ENCODE assay signal across 8 cellular contexts in the genomic region with DNA sequence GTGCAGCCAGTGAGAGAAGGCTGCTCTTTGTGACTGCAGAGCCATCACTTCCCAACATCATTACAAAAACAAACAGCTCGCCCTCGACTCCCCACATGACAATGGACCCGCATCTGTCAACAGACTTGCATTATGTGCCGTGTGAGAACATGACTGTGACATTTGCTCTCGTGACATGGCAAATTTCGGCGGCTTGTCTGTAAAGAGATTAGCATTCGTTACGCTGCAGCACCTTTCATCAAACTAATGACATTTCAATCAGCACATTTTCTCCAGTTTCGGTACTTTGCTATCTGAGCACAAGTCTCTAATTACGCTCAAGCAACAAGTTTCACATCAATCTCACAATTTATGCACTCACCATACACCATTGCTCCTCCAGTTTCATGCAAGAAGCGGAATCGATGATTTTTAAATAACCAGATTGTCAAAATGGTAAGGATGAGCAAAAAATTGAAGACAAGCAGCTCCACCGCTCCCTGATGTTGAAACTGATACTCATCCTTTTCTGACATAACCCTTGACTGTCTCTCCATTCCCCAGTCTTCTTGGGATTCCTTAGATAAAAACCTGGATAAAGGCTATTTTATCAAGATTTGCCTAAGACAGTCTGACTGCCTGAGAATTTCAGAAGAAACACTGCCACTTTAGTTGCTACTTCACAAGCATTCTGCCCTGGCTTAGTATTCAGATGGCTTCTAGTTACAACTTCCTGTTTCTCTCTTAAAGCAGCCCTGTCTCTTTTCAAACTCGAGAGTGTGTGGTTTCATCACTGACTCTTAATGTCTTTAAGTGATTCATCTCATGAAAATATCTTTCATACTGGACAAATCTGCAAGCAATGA. TPM values are rescaled to one million over a fixed set of nuclear protein-coding genes. Genes with fewer than 3 reads are reported as not detected.
DNase-seq lines count a peak whose midpoint lies in the region; ATAC-seq, FAIRE-seq and TF ChIP-seq lines count a peak whose summit lies in the region.

A gene (minus strand): TSS at position 682 of the 845 bp plus-strand sequence. CDS start 146 bp downstream, at position 536.

- CTCF ChIA-PET in mammary epithelial cell (lab: Charles Lee; ENCODE audit: low non-redundant PET), result interaction anchor here (0.7 kb wide), 1 partner anchor 72 kb away, joined by 4 read pairs; no protein-coding TSS in a partner anchor

- BruUV-seq in mammary epithelial cell (replicated peaks; lab: Mats Ljungman, UMichigan), result TSS peak; percentile 15

- H3K27me3 ChIP-seq in mammary epithelial cell (ENCODE audit: insufficient read depth, low read length) (no peaks in the 10 kb centered on the region), gastrocnemius medialis (no peaks in the 10 kb centered on the region)

- under 1% methylated on average over 14 of the region's 15 CpGs for WGBS in mammary epithelial cell (ENCODE audit: low coverage, missing lambda C conversion rate)

- H3K9ac ChIP-seq in mammary epithelial cell (ENCODE audit: insufficient read depth, low read length), result peak within 1 kb of the TSS; percentile 90

- peaks cover 33% of the 10 kb centered on the region for H3K4me1 ChIP-seq in mammary epithelial cell (ENCODE audit: insufficient read depth, low read length)
- peaks cover 20 to 34% of the 10 kb centered on the region in 2 donors for H3K4me1 ChIP-seq in gastrocnemius medialis

- FAIRE-seq in GM12891 (lab: Jason Lieb, UNC), result peak; percentile 92

- H3K27ac ChIP-seq in mammary epithelial cell (ENCODE audit: insufficient read depth, low read depth, low read length), result peak within 1 kb of the TSS; percentile 70
- peak within 1 kb of the TSS; percentile 3 to 68 (median 62) for H3K27ac ChIP-seq in gastrocnemius medialis

- no peaks in the 10 kb centered on the region for H4K20me1 ChIP-seq in mammary epithelial cell (ENCODE audit: insufficient read depth, low read length)

- ATAC-seq in GM21723 (IDR thresholded peaks at IDR 0.05; ENCODE audit: unreplicated experiment) (peak; percentile 92), gastrocnemius medialis (peak; percentile 89 to 90)

- dilution Hi-C loops in mammary epithelial cell (cut with HindIII; ENCODE audit: low sequenced_read_pairs), result no loop called here

- H3K79me2 ChIP-seq in mammary epithelial cell (ENCODE audit: insufficient read depth, low read length), result peaks cover 4% of the 10 kb centered on the region

- in situ Hi-C loops in KBM-7 (cut with MboI; ENCODE audit: low pct_unique_long_range_greater_than_20kb, low sequenced_read_pairs) (no loop called here), mammary epithelial cell (cut with MboI; ENCODE audit: low sequenced_read_pairs in 2 of 2) (no loop called here), gastrocnemius medialis (cut with MboI; ENCODE audit: low sequenced_read_pairs in 4 of 4) (no loop called here)

- no peak for TF ChIP-seq CTCF in mammary epithelial cell (conservative IDR thresholded peaks at IDR 0.05 in 1 of 2, IDR thresholded peaks at IDR 0.05 in 1 of 2; ENCODE audit: extremely low read depth in 1 of 2, insufficient read depth in 1 of 2, low read depth in 1 of 2, low read length in 2 of 2)
- TF ChIP-seq CTCF in gastrocnemius medialis (IDR thresholded peaks at IDR 0.05 in 4 of 5, conservative IDR thresholded peaks at IDR 0.05 in 1 of 5), result no peak

- H3K4me2 ChIP-seq in mammary epithelial cell (ENCODE audit: insufficient read depth, low read depth, low read length), result peak within 1 kb of the TSS; percentile 96

- intact Hi-C loops in mammary epithelial cell (cut with micrococcal nuclease), result no loop called here
- intact Hi-C loops in gastrocnemius medialis (cut with DNase I; ENCODE audit: low total_unique reads), result loop anchor here (2.0 kb wide), 1 partner anchor 123 kb away; a partner anchor contains a TSS

- DNase-seq in GM12891 (ENCODE audit: insufficient read length, low spot score), result peak; percentile 11
- peak; percentile 37 for DNase-seq in KBM-7
- peak; percentile 29 for DNase-seq in T follicular helper cell (ENCODE audit: low read depth)
- peak; percentile 78 for DNase-seq in mammary epithelial cell
- DNase-seq in iPS-NIHi11 (ENCODE audit: low spot score), result peak; percentile 27
- DNase-seq in gastrocnemius medialis, result peak; percentile 29 to 30
- no peak for DNase-seq in NCI-H1694 (lab: John Stamatoyannopoulos, UW)

- H2AFZ ChIP-seq in mammary epithelial cell (ENCODE audit: low read depth, low read length), result peak within 1 kb of the TSS; percentile 89

- TF ChIP-seq POLR2A in GM12891 (IDR thresholded peaks at IDR 0.05; ENCODE audit: low read depth, low read length) (no peak), gastrocnemius medialis (IDR thresholded peaks at IDR 0.05) (no peak)

- H3K4me3 ChIP-seq in mammary epithelial cell (replicated peaks in 1 of 3; ENCODE audit: insufficient read depth in 1 of 3, low read depth in 2 of 3, low read length in 3 of 3), result peak within 1 kb of the TSS; percentile 52 to 81 (median 57)
- peak within 1 kb of the TSS; percentile 63 to 71 (median 66) for H3K4me3 ChIP-seq in gastrocnemius medialis

- no peaks in the 10 kb centered on the region for H3K36me3 ChIP-seq in mammary epithelial cell (ENCODE audit: insufficient read depth, low read length)
- H3K36me3 ChIP-seq in gastrocnemius medialis, result no peaks in the 10 kb centered on the region

- H3K9me3 ChIP-seq in mammary epithelial cell (replicated peaks; ENCODE audit: insufficient read depth, low read length) (no peaks in the 10 kb centered on the region), gastrocnemius medialis (no peaks in the 10 kb centered on the region)

TF ChIP-seq in GM12891, 5 proteins besides CTCF, POLR2A, EP300 and RAD21:
- no peak for TF ChIP-seq PAX5 (IDR thresholded peaks at IDR 0.05; ENCODE audit: insufficient read depth, low read length, severe bottlenecking)
- 0 out of 2 replicates have a peak, but pooled peaks have one; percentile 7 for TF ChIP-seq TAF1 (IDR thresholded peaks at IDR 0.05; ENCODE audit: low read depth, low read length)
- peak; percentile 35; the same call in 1 of the 2 replicates for TF ChIP-seq SPI1 (IDR thresholded peaks at IDR 0.05; ENCODE audit: low read depth, low read length)
TF ChIP-seq in GM12891: peak in this region for 2.

RNA-seq across cellular contexts. Expression of the gene that starts here (rescaled TPM):
- polyA plus RNA-seq in GM12891 (2012; ENCODE audit: low read depth, missing spikeins), result 12.8 TPM
- total RNA-seq in mammary epithelial cell, result 1 to 10 TPM; 4.3 to 7.8 TPM
- 2.8 TPM for polyA plus RNA-seq in mammary epithelial cell
- polyA minus RNA-seq in mammary epithelial cell, result 36.2 TPM
- 1 to 10 TPM; 1.7 to 8.2 (median 3.6) TPM for total RNA-seq in gastrocnemius medialis
